In genomic region chr2:155404433-155405002, GRCh38 we compare ENCODE assay signal across 19 cellular contexts.
DNase-seq lines count a peak whose midpoint lies in the region; ATAC-seq and TF ChIP-seq lines count a peak whose summit lies in the region.
"Had no signal": no experiment of that assay in that cellular context is flagged by ENCODE, and none has a peak within 500 bp of the region (broad histone marks: within the 10 kb centered on the region; RNA-seq: fewer than 3 reads in every experiment).

No MANE protein-coding gene starts in this region.

- H3K4me3 Mint-ChIP-seq in WTC11: no peak overlapping the region
- no peak overlapping the region for H3K4me3 Mint-ChIP-seq in type B pancreatic cell
- H3K4me3 Mint-ChIP-seq: CD4-positive, CD25-positive, alpha-beta regulatory T cell had no signal

- no peak overlapping the region for H2AFZ ChIP-seq in HCT116 (ENCODE audit: low read depth, low read length, poor library complexity, severe bottlenecking)

- ATAC-seq in HCT116 (no peak), WTC11 (peak; percentile 69)
- ATAC-seq: Right ventricle myocardium inferior had no signal

- CTCF ChIA-PET in HCT116 (lab: Charles Lee) (no interaction called here), WTC11 (lab: Charles Lee) (no interaction called here)

- DNase-seq in HCT116 (ENCODE audit: low read depth, low spot score): peak; percentile 2
- DNase-seq in WTC11 (ENCODE audit: low spot score): no peak
- peak; percentile 1 for DNase-seq in epithelial cell of esophagus (ENCODE audit: low read depth)
- no peak for DNase-seq in type B pancreatic cell (ENCODE audit: extremely low spot score, unreplicated experiment)
- no peak for DNase-seq in putamen (ENCODE audit: low spot score)
- no peak for DNase-seq in stimulated activated CD4-positive, alpha-beta T cell treated with anti-CD3 and anti-CD28 coated beads, Interleukin-4, amount 100 ng/mL, for 4 hours
- no peak for DNase-seq in coronary artery (ENCODE audit: low spot score)
- DNase-seq: CD4-positive, CD25-positive, alpha-beta regulatory T cell; DND-41; GOT3; IMR-90; MV-4-11; NCI-H1105 treated with DMSO at 0.1 percent for 48 hours; NCI-H2081; NCI-H2171 treated with DMSO at 0.1 percent for 48 hours; NCI-H524 treated with DMSO at 0.1 percent for 48 hours; T-helper 1 cell had no signal

- no peaks in the 10 kb centered on the region for H4K20me1 ChIP-seq in HCT116 (ENCODE audit: insufficient read depth)

- no peak for TF ChIP-seq CTCF in HCT116 (IDR thresholded peaks at IDR 0.05 in 2 of 3, conservative IDR thresholded peaks at IDR 0.05 in 1 of 3; ENCODE audit: borderline replicate concordance in 1 of 3, insufficient read depth in 1 of 3, low read depth in 2 of 3, low read length in 2 of 3)
- no peak for TF ChIP-seq CTCF in WTC11 (IDR thresholded peaks at IDR 0.05)
- no peak for TF ChIP-seq CTCF in epithelial cell of esophagus (IDR thresholded peaks at IDR 0.05; ENCODE audit: insufficient read depth, low read depth, low read length, missing control alignments)
- TF ChIP-seq CTCF in type B pancreatic cell (conservative IDR thresholded peaks at IDR 0.05): no peak
- no peak for TF ChIP-seq CTCF in coronary artery (IDR thresholded peaks at IDR 0.05)

- no peak for TF ChIP-seq POLR2A in HCT116 (IDR thresholded peaks at IDR 0.05; ENCODE audit: borderline replicate concordance, extremely low read depth, insufficient read depth, insufficient read length)

- RAD21 ChIA-PET in HCT116 (lab: Charles Lee; ENCODE audit: low non-redundant PET in 1 of 2, low total read pairs in 2 of 2, uncharacterized antibody in 2 of 2, unreplicated experiment in 2 of 2): no interaction called here

- H3K27me3 Mint-ChIP-seq in WTC11 (ENCODE audit: low read depth) (0 out of 2 replicates have a peak, but pooled peaks cover 3% of the 10 kb centered on the region), type B pancreatic cell (no peaks in the 10 kb centered on the region)

- peaks cover 17% of the 10 kb centered on the region for H3K4me1 Mint-ChIP-seq in WTC11
- no peaks in the 10 kb centered on the region for H3K4me1 Mint-ChIP-seq in type B pancreatic cell (ENCODE audit: unreplicated experiment)
- H3K4me1 Mint-ChIP-seq: CD4-positive, CD25-positive, alpha-beta regulatory T cell had no signal

- intact Hi-C loops in HCT116 (cut with micrococcal nuclease): no loop called here

- H3K36me3 ChIP-seq in HCT116 (ENCODE audit: control insufficient read depth in 1 of 2, insufficient read depth in 2 of 2, low read length in 2 of 2): no peaks in the 10 kb centered on the region
- H3K36me3 ChIP-seq: SJSA1 had no signal

- H3K4me3 ChIP-seq in HCT116 (replicated peaks in 1 of 2; ENCODE audit: low read depth in 1 of 2, low read length in 2 of 2): no peak overlapping the region
- H3K4me3 ChIP-seq in epithelial cell of esophagus (ENCODE audit: low read length): no peak overlapping the region
- no peak overlapping the region for H3K4me3 ChIP-seq in coronary artery
- H3K4me3 ChIP-seq: SJSA1 had no signal

- TF ChIP-seq RAD21 in HCT116 (IDR thresholded peaks at IDR 0.05; ENCODE audit: low read depth): no peak

- H3K36me3 Mint-ChIP-seq in WTC11: peaks cover 32% of the 10 kb centered on the region
- H3K36me3 Mint-ChIP-seq in type B pancreatic cell: peaks cover 4% of the 10 kb centered on the region
- H3K36me3 Mint-ChIP-seq: CD4-positive, CD25-positive, alpha-beta regulatory T cell had no signal

- H3K27ac Mint-ChIP-seq in WTC11 (no peak overlapping the region), type B pancreatic cell (peak overlapping the region; percentile 79)
- H3K27ac Mint-ChIP-seq: CD4-positive, CD25-positive, alpha-beta regulatory T cell had no signal

- H3K9me3 ChIP-seq in HCT116 (ENCODE audit: control insufficient read depth in 1 of 2, insufficient read depth in 1 of 2, low read depth in 1 of 2, low read length in 2 of 2): peaks cover 3 to 15% of the 10 kb centered on the region in 2 experiments; a peak in 2 of 4 replicates
- H3K9me3 ChIP-seq: SJSA1 had no signal

- H3K4me1 ChIP-seq in HCT116 (ENCODE audit: control insufficient read depth in 1 of 2, insufficient read depth in 2 of 2, low read length in 2 of 2): no peaks in the 10 kb centered on the region
- H3K4me1 ChIP-seq: SJSA1 had no signal

- no peaks in the 10 kb centered on the region for H3K79me2 ChIP-seq in HCT116 (ENCODE audit: insufficient read depth, low read length)

- H3K9ac ChIP-seq in HCT116 (ENCODE audit: low read length): no peak overlapping the region

- no peak overlapping the region for H3K4me2 ChIP-seq in HCT116 (ENCODE audit: low read length)

- H3K9me2 ChIP-seq in HCT116 (ENCODE audit: insufficient read depth): no peaks in the 10 kb centered on the region

- no peaks in the 10 kb centered on the region for H3K27me3 ChIP-seq in HCT116 (ENCODE audit: insufficient read depth, low read length)
- H3K27me3 ChIP-seq: SJSA1 had no signal

- POLR2A ChIA-PET in HCT116 (lab: Charles Lee) (no interaction called here), WTC11 (lab: Charles Lee) (no interaction called here)

- H3K27ac ChIP-seq in HCT116 (ENCODE audit: low read depth, low read length) (no peak overlapping the region), coronary artery (no peak overlapping the region)
- H3K27ac ChIP-seq: SJSA1 had no signal

- H3K9me3 Mint-ChIP-seq in WTC11: peaks cover 34% of the 10 kb centered on the region
- peaks cover 10% of the 10 kb centered on the region for H3K9me3 Mint-ChIP-seq in type B pancreatic cell

- no TSS peak for BruUV-seq in HCT116 (replicated peaks; lab: Mats Ljungman, UMichigan)

TF ChIP-seq in HCT116, 20 proteins besides CTCF, POLR2A, EP300 and RAD21:
- TF ChIP-seq CBX3 (IDR thresholded peaks at IDR 0.05; ENCODE audit: low read depth) (peak; percentile 73), JUND (IDR thresholded peaks at IDR 0.05) (no peak)
TF ChIP-seq in HCT116: peak in this region for 1.

TF ChIP-seq in WTC11, 78 proteins besides CTCF, POLR2A, EP300 and RAD21:
- TF ChIP-seq SP1 (CRISPR knock-in tag; conservative IDR thresholded peaks at IDR 0.05): no peak
- TF ChIP-seq, protein P1, sequence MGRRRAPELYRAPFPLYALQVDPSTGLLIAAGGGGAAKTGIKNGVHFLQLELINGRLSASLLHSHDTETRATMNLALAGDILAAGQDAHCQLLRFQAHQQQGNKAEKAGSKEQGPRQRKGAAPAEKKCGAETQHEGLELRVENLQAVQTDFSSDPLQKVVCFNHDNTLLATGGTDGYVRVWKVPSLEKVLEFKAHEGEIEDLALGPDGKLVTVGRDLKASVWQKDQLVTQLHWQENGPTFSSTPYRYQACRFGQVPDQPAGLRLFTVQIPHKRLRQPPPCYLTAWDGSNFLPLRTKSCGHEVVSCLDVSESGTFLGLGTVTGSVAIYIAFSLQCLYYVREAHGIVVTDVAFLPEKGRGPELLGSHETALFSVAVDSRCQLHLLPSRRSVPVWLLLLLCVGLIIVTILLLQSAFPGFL (CRISPR knock-in tag; IDR thresholded peaks at IDR 0.05; ENCODE audit: borderline replicate concordance): no peak
- TF ChIP-seq ZNF317 (CRISPR knock-in tag; IDR thresholded peaks at IDR 0.05; ENCODE audit: borderline replicate concordance, low read depth): no peak
- no peak for TF ChIP-seq PRRX2 (CRISPR knock-in tag; IDR thresholded peaks at IDR 0.05)
- no peak for TF ChIP-seq MXD4 (CRISPR knock-in tag; IDR thresholded peaks at IDR 0.05; ENCODE audit: borderline replicate concordance)
- TF ChIP-seq, protein P2, sequence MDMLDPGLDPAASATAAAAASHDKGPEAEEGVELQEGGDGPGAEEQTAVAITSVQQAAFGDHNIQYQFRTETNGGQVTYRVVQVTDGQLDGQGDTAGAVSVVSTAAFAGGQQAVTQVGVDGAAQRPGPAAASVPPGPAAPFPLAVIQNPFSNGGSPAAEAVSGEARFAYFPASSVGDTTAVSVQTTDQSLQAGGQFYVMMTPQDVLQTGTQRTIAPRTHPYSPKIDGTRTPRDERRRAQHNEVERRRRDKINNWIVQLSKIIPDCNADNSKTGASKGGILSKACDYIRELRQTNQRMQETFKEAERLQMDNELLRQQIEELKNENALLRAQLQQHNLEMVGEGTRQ (CRISPR knock-in tag; IDR thresholded peaks at IDR 0.05): no peak
- TF ChIP-seq, protein P3, sequence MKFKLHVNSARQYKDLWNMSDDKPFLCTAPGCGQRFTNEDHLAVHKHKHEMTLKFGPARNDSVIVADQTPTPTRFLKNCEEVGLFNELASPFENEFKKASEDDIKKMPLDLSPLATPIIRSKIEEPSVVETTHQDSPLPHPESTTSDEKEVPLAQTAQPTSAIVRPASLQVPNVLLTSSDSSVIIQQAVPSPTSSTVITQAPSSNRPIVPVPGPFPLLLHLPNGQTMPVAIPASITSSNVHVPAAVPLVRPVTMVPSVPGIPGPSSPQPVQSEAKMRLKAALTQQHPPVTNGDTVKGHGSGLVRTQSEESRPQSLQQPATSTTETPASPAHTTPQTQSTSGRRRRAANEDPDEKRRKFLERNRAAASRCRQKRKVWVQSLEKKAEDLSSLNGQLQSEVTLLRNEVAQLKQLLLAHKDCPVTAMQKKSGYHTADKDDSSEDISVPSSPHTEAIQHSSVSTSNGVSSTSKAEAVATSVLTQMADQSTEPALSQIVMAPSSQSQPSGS (CRISPR knock-in tag; IDR thresholded peaks at IDR 0.05; ENCODE audit: borderline replicate concordance, low read depth): no peak

Comparison
In these comparisons a context has a peak if more than half of its experiments do, and no peak if none do; other contexts are left out.
1. DNase-seq: peak in HCT116 (single experiment) and epithelial cell of esophagus (single experiment); none in WTC11 (single experiment), type B pancreatic cell (single experiment), putamen (single experiment), stimulated activated CD4-positive, alpha-beta T cell treated with anti-CD3 and anti-CD28 coated beads, Interleukin-4, amount 100 ng/mL, for 4 hours (0 of 2) and coronary artery (single experiment).